ENCODE assay signal across 1 cellular context in genomic region chr11:76759517-76759916, GRCh38.
TF ChIP-seq lines count a peak whose summit lies in the region.

No MANE protein-coding gene starts in this region.

TF ChIP-seq in K562, 482 proteins besides CTCF, POLR2A, EP300 and RAD21 (continued from another document):
- TF ChIP-seq VEZF1 (CRISPR knock-in tag; IDR thresholded peaks at IDR 0.05): no peak
- TF ChIP-seq ZNF780A (CRISPR knock-in tag; IDR thresholded peaks at IDR 0.05): no peak
- TF ChIP-seq PRMT5 (CRISPR knock-in tag; IDR thresholded peaks at IDR 0.05): no peak
- no peak for TF ChIP-seq CBX3 (IDR thresholded peaks at IDR 0.05; ENCODE audit: borderline replicate concordance in 1 of 2, low read length in 2 of 2)
- TF ChIP-seq NFXL1 (CRISPR knock-in tag; IDR thresholded peaks at IDR 0.05): no peak
- no peak for TF ChIP-seq ARHGAP35 (IDR thresholded peaks at IDR 0.05; ENCODE audit: partially characterized antibody)
- no peak for TF ChIP-seq ZBTB43 (CRISPR knock-in tag; IDR thresholded peaks at IDR 0.05)
